Comparison of ENCODE assay signal across 18 cellular contexts in genomic region chrX:135009057-135009605, GRCh38. TPM values are rescaled to one million over a fixed set of nuclear protein-coding genes. Genes with fewer than 3 reads are reported as not detected.
"Had no signal": no experiment of that assay in that cellular context is flagged by ENCODE, and none has a peak within 500 bp of the region (broad histone marks: within the 10 kb centered on the region; RNA-seq: fewer than 3 reads in every experiment).

No MANE protein-coding gene starts in this region.

- H3K27ac ChIP-seq: body of pancreas, dorsolateral prefrontal cortex, hepatocyte, ovary, psoas muscle, skin epidermis, transverse colon, vagina, WERI-Rb-1 had no signal

- H3K4me3 ChIP-seq: body of pancreas, dorsolateral prefrontal cortex, hepatocyte, lung, ovary, psoas muscle, skin epidermis, transverse colon, vagina had no signal

- H3K9me3 ChIP-seq: body of pancreas, ovary, psoas muscle, transverse colon, vagina had no signal

- DNase-seq: activated CD4-positive, alpha-beta memory T cell treated with anti-CD3 and anti-CD28 coated beads for 36 hours; activated T-cell treated with anti-CD3 and anti-CD28 coated beads for 4 hours; amniotic stem cell; body of pancreas; dorsolateral prefrontal cortex; foreskin fibroblast; left colon; natural killer cell; ovary; psoas muscle; right cardiac atrium; stimulated activated CD4-positive, alpha-beta T cell treated with anti-CD3 and anti-CD28 coated beads, Interleukin-2, amount 100 ng/mL, for 48 hours; transverse colon; WERI-Rb-1 had no signal

- H3K36me3 ChIP-seq: ovary, transverse colon, vagina, WERI-Rb-1 had no signal

- H3K4me1 ChIP-seq: body of pancreas, psoas muscle, transverse colon had no signal

- H3K27me3 ChIP-seq: body of pancreas, hepatocyte, ovary, transverse colon, vagina had no signal

- ATAC-seq: body of pancreas, left colon, natural killer cell, psoas muscle, right cardiac atrium had no signal

RNA-seq across cellular contexts. Expression of gene RTL8B, which starts 13.2 kb away (rescaled TPM):
- total RNA-seq: natural killer cell had no signal
